In genomic region chr17:67993998-67994361, GRCh38 we compare ENCODE assay signal across 1 cellular context.
TF ChIP-seq lines count a peak whose summit lies in the region.

No MANE protein-coding gene starts in this region.

TF ChIP-seq in HepG2, 621 proteins besides CTCF, POLR2A, EP300 and RAD21 (continued from another document and continues in another):
- TF ChIP-seq CEBPZ (IDR thresholded peaks at IDR 0.05; ENCODE audit: low read length), result no peak
- TF ChIP-seq SMARCC2 (IDR thresholded peaks at IDR 0.05), result no peak
- TF ChIP-seq IKZF1 (IDR thresholded peaks at IDR 0.05), result no peak
- TF ChIP-seq ZNF44 (CRISPR knock-in tag; IDR thresholded peaks at IDR 0.05), result no peak
- TF ChIP-seq ZNF792 (CRISPR knock-in tag; IDR thresholded peaks at IDR 0.05), result no peak
- no peak for TF ChIP-seq ZNF263 (CRISPR knock-in tag; IDR thresholded peaks at IDR 0.05)
- no peak for TF ChIP-seq MED1 (CRISPR knock-in tag; IDR thresholded peaks at IDR 0.05)
- TF ChIP-seq ZNF354B (CRISPR knock-in tag; IDR thresholded peaks at IDR 0.05), result peak; percentile 71; the same call in 1 of the 2 replicates
- TF ChIP-seq ESRRA (CRISPR knock-in tag; IDR thresholded peaks at IDR 0.05; ENCODE audit: low read depth), result no peak
- TF ChIP-seq MYC (CRISPR knock-in tag; IDR thresholded peaks at IDR 0.05; ENCODE audit: borderline replicate concordance), result no peak
- TF ChIP-seq TERF1 (CRISPR knock-in tag; IDR thresholded peaks at IDR 0.05), result no peak
- TF ChIP-seq MAX (IDR thresholded peaks at IDR 0.05), result peak; percentile 80
- no peak for TF ChIP-seq GATAD1 (CRISPR knock-in tag; IDR thresholded peaks at IDR 0.05)
- TF ChIP-seq PHF5A (CRISPR knock-in tag; IDR thresholded peaks at IDR 0.05; ENCODE audit: low read depth, unreplicated experiment), result no peak
- no peak for TF ChIP-seq GATA4 (IDR thresholded peaks at IDR 0.05; ENCODE audit: borderline replicate concordance, low read depth)
- TF ChIP-seq FOXO1 (CRISPR knock-in tag; IDR thresholded peaks at IDR 0.05), result no peak
- TF ChIP-seq ZNF737 (CRISPR knock-in tag; IDR thresholded peaks at IDR 0.05; ENCODE audit: borderline replicate concordance), result no peak
- no peak for TF ChIP-seq ZNF7 (CRISPR knock-in tag; IDR thresholded peaks at IDR 0.05)
- no peak; the same call in none of the 2 replicates for TF ChIP-seq PHF20 (CRISPR knock-in tag; IDR thresholded peaks at IDR 0.05)
- no peak for TF ChIP-seq ZNF34 (CRISPR knock-in tag; IDR thresholded peaks at IDR 0.05; ENCODE audit: borderline replicate concordance)
- no peak for TF ChIP-seq ZNF768 (CRISPR knock-in tag; IDR thresholded peaks at IDR 0.05)
- TF ChIP-seq MTF1 (CRISPR knock-in tag; IDR thresholded peaks at IDR 0.05), result no peak
- no peak for TF ChIP-seq NCOA2 (CRISPR knock-in tag; IDR thresholded peaks at IDR 0.05)
- TF ChIP-seq AHR (CRISPR knock-in tag; IDR thresholded peaks at IDR 0.05), result peak; percentile 45; the same call in 1 of the 2 replicates
- no peak for TF ChIP-seq ZNF589 (CRISPR knock-in tag; conservative IDR thresholded peaks at IDR 0.05)
- TF ChIP-seq FOXK1 (CRISPR knock-in tag; IDR thresholded peaks at IDR 0.05; ENCODE audit: borderline replicate concordance, low read depth), result no peak
- peak; percentile 75 for TF ChIP-seq BORCS8-MEF2B (CRISPR knock-in tag; IDR thresholded peaks at IDR 0.05)
- peak; percentile 58; the same call in 1 of the 2 replicates for TF ChIP-seq ZNF556 (CRISPR knock-in tag; IDR thresholded peaks at IDR 0.05; ENCODE audit: borderline replicate concordance)
- no peak for TF ChIP-seq PLRG1 (conservative IDR thresholded peaks at IDR 0.05)
- no peak for TF ChIP-seq TOE1 (CRISPR knock-in tag; IDR thresholded peaks at IDR 0.05)
- no peak for TF ChIP-seq ZNF879 (CRISPR knock-in tag; IDR thresholded peaks at IDR 0.05)
- no peak for TF ChIP-seq JUNB (CRISPR knock-in tag; IDR thresholded peaks at IDR 0.05; ENCODE audit: borderline replicate concordance)
- no peak for TF ChIP-seq ZNF552 (CRISPR knock-in tag; IDR thresholded peaks at IDR 0.05; ENCODE audit: borderline replicate concordance)
- no peak for TF ChIP-seq KLF6 (CRISPR knock-in tag; IDR thresholded peaks at IDR 0.05)
- peak; percentile 33 for TF ChIP-seq HNRNPLL (IDR thresholded peaks at IDR 0.05; ENCODE audit: low read depth, low read length, poor library complexity, severe bottlenecking)
- no peak for TF ChIP-seq ZNF318 (CRISPR knock-in tag; IDR thresholded peaks at IDR 0.05)
- no peak for TF ChIP-seq MZF1 (CRISPR knock-in tag; IDR thresholded peaks at IDR 0.05; ENCODE audit: borderline replicate concordance)
- TF ChIP-seq ZNF260 (CRISPR knock-in tag; IDR thresholded peaks at IDR 0.05; ENCODE audit: borderline replicate concordance, low read depth), result no peak
- no peak for TF ChIP-seq SALL2 (CRISPR knock-in tag; IDR thresholded peaks at IDR 0.05)
- no peak for TF ChIP-seq MIXL1 (CRISPR knock-in tag; IDR thresholded peaks at IDR 0.05)
- no peak for TF ChIP-seq ZNF674 (CRISPR knock-in tag; IDR thresholded peaks at IDR 0.05; ENCODE audit: low read depth)
- no peak for TF ChIP-seq SYNCRIP (IDR thresholded peaks at IDR 0.05; ENCODE audit: insufficient read depth, low read depth, low read length)
- no peak for TF ChIP-seq DDIT3 (CRISPR knock-in tag; IDR thresholded peaks at IDR 0.05)
- no peak for TF ChIP-seq ELF3 (CRISPR knock-in tag; IDR thresholded peaks at IDR 0.05)
- TF ChIP-seq ARNT2 (CRISPR knock-in tag; IDR thresholded peaks at IDR 0.05; ENCODE audit: low read depth), result no peak
- no peak for TF ChIP-seq BRCA1 (CRISPR knock-in tag; IDR thresholded peaks at IDR 0.05)
- TF ChIP-seq KLF13 (CRISPR knock-in tag; IDR thresholded peaks at IDR 0.05), result no peak
- TF ChIP-seq TBX3 (IDR thresholded peaks at IDR 0.05; ENCODE audit: borderline replicate concordance), result no peak
- TF ChIP-seq TCF12 (IDR thresholded peaks at IDR 0.05), result no peak
- 0 out of 2 replicates have a peak, but pooled peaks have one; percentile 20 for TF ChIP-seq TCF12 (CRISPR knock-in tag; IDR thresholded peaks at IDR 0.05)
- TF ChIP-seq MAF1 (CRISPR knock-in tag; IDR thresholded peaks at IDR 0.05; ENCODE audit: borderline replicate concordance), result no peak
- TF ChIP-seq PHF21A (CRISPR knock-in tag; IDR thresholded peaks at IDR 0.05), result no peak
- TF ChIP-seq ZNF33B (CRISPR knock-in tag; IDR thresholded peaks at IDR 0.05), result no peak
- TF ChIP-seq ZBTB2 (CRISPR knock-in tag; IDR thresholded peaks at IDR 0.05; ENCODE audit: low read depth), result no peak
